ENCODE assay signal across 19 cellular contexts in genomic region chr1:220453371-220453770, GRCh38.
A peak's percentile ranks its signal among the peaks of the same experiment; 100 is the strongest.
DNase-seq lines count a peak whose midpoint lies in the region; ATAC-seq, FAIRE-seq and TF ChIP-seq lines count a peak whose summit lies in the region.
"Had no signal": no experiment of that assay in that cellular context is flagged by ENCODE, and none has a peak within 500 bp of the region (broad histone marks: within the 10 kb centered on the region; RNA-seq: fewer than 3 reads in every experiment).

No MANE protein-coding gene starts in this region.

- WGBS in pancreas, 2 donors = 54 to 63% methylated on average over 2 of the region's 2 CpGs

- no peaks in the 10 kb centered on the region for H4K20me1 ChIP-seq in MM.1S (ENCODE audit: insufficient read depth, low read length)
- H4K20me1 ChIP-seq: BLaER1 treated with 17β-estradiol and CSF1 and Interleukin-3, amounts not matched to agents 10 nM and 100 nM had no signal

- no peak for FAIRE-seq in pancreas (lab: Jason Lieb, UNC)
- FAIRE-seq: A549, G401.6, GM12891, GM19239 had no signal

- no peaks in the 10 kb centered on the region for H3K9me3 ChIP-seq in MM.1S (replicated peaks; ENCODE audit: insufficient read depth, low read length)
- H3K9me3 ChIP-seq in pancreas = no peaks in the 10 kb centered on the region
- H3K9me3 ChIP-seq: A549 had no signal

- H3K4me3 ChIP-seq in MM.1S (ENCODE audit: low read length) (no peak overlapping the region), pancreas (no peak overlapping the region)
- H3K4me3 ChIP-seq: A549; BLaER1 treated with 17β-estradiol and CSF1 and Interleukin-3, amounts not matched to agents 10 nM and 100 nM had no signal

- peaks cover 20% of the 10 kb centered on the region for H3K27me3 Mint-ChIP-seq in activated T-cell treated with anti-CD3 and anti-CD28 coated beads, Interleukin-2, amount 50 U/mL, for 4 hours (ENCODE audit: low read depth)

- H3K4me1 Mint-ChIP-seq in activated T-cell treated with anti-CD3 and anti-CD28 coated beads, Interleukin-2, amount 50 U/mL, for 4 hours (ENCODE audit: low read depth) = no peaks in the 10 kb centered on the region
- H3K4me1 Mint-ChIP-seq: B cell had no signal

- intact Hi-C loops in pancreas (cut with DNase I) = no loop called here

- no peaks in the 10 kb centered on the region for H3K9me3 Mint-ChIP-seq in activated T-cell treated with anti-CD3 and anti-CD28 coated beads, Interleukin-2, amount 50 U/mL, for 4 hours
- H3K9me3 Mint-ChIP-seq: CD4-positive, alpha-beta T cell; CD8-positive, alpha-beta T cell had no signal

- DNase-seq in COLO829 (ENCODE audit: low spot score) (peak; percentile 37), MM.1S (peak; percentile 2), astrocyte of the hippocampus (ENCODE audit: low read depth, low spot score) (peak; percentile 9), pancreas (no peak)
- DNase-seq in activated T-cell treated with anti-CD3 and anti-CD28 coated beads, Interleukin-2, amount 50 U/mL, for 4 hours = no peak
- DNase-seq: AML-193; CD4-positive, alpha-beta T cell; CD8-positive, alpha-beta T cell; COR-L47; DMS79 treated with DMSO at 0.1 percent for 48 hours; GF-D8 had no signal

- no peak overlapping the region for H3K27ac ChIP-seq in MM.1S (ENCODE audit: low read length)
- H3K27ac ChIP-seq in pancreas = no peak overlapping the region
- H3K27ac ChIP-seq: 22Rv1; A549; BLaER1 treated with 17β-estradiol and CSF1 and Interleukin-3, amounts not matched to agents 10 nM and 100 nM; C4-2B had no signal

- no peaks in the 10 kb centered on the region for H3K9me2 ChIP-seq in MM.1S (replicated peaks; ENCODE audit: insufficient read depth, low read length)

- no peaks in the 10 kb centered on the region for H3K27me3 ChIP-seq in MM.1S (replicated peaks; ENCODE audit: insufficient read depth, low read length)
- H3K27me3 ChIP-seq in pancreas = no peaks in the 10 kb centered on the region
- H3K27me3 ChIP-seq: BLaER1 treated with 17β-estradiol and CSF1 and Interleukin-3, amounts not matched to agents 10 nM and 100 nM had no signal

- no peaks in the 10 kb centered on the region for H3F3A ChIP-seq in MM.1S (ENCODE audit: insufficient read depth, low read length)

- TF ChIP-seq CTCF in MM.1S (IDR thresholded peaks at IDR 0.05; ENCODE audit: low read length) (no peak), pancreas (IDR thresholded peaks at IDR 0.05) (no peak)

- no peaks in the 10 kb centered on the region for H3K36me3 Mint-ChIP-seq in activated T-cell treated with anti-CD3 and anti-CD28 coated beads, Interleukin-2, amount 50 U/mL, for 4 hours (ENCODE audit: insufficient read depth)
- H3K36me3 Mint-ChIP-seq: CD8-positive, alpha-beta T cell had no signal

- no peak overlapping the region for H3K9ac ChIP-seq in MM.1S (ENCODE audit: low read length)
- H3K9ac ChIP-seq: BLaER1 treated with 17β-estradiol and CSF1 and Interleukin-3, amounts not matched to agents 10 nM and 100 nM had no signal

- H3K4me1 ChIP-seq in MM.1S (ENCODE audit: low read length) (no peaks in the 10 kb centered on the region), pancreas (no peaks in the 10 kb centered on the region)
- H3K4me1 ChIP-seq: A549 had no signal

- H3K4me3 Mint-ChIP-seq in activated T-cell treated with anti-CD3 and anti-CD28 coated beads, Interleukin-2, amount 50 U/mL, for 4 hours = no peak overlapping the region
- H3K4me3 Mint-ChIP-seq: B cell; CD4-positive, alpha-beta T cell; CD8-positive, alpha-beta T cell had no signal

- H3K36me3 ChIP-seq in MM.1S (replicated peaks; ENCODE audit: insufficient read depth, low read length) = no peaks in the 10 kb centered on the region
- H3K36me3 ChIP-seq in pancreas = no peaks in the 10 kb centered on the region
- H3K36me3 ChIP-seq: BLaER1 treated with 17β-estradiol and CSF1 and Interleukin-3, amounts not matched to agents 10 nM and 100 nM had no signal

- H2AFZ ChIP-seq in MM.1S (ENCODE audit: low read length) = no peak overlapping the region

- ATAC-seq in pancreas = no peak
- ATAC-seq in activated T-cell treated with anti-CD3 and anti-CD28 coated beads, Interleukin-2, amount 50 U/mL, for 4 hours = no peak
- ATAC-seq: A549; CD8-positive, alpha-beta T cell had no signal

- H3K4me2 ChIP-seq in MM.1S (ENCODE audit: low read depth, low read length) = no peak overlapping the region
- H3K4me2 ChIP-seq: A549; BLaER1 treated with 17β-estradiol and CSF1 and Interleukin-3, amounts not matched to agents 10 nM and 100 nM had no signal

- H3K79me2 ChIP-seq in MM.1S (ENCODE audit: low read length) = no peaks in the 10 kb centered on the region

Comparison
In these comparisons a context has a peak if more than half of its experiments do, and no peak if none do; other contexts are left out.
1. DNase-seq: peak in COLO829 (single experiment), MM.1S (single experiment) and astrocyte of the hippocampus (single experiment); none in pancreas (0 of 6) and activated T-cell treated with anti-CD3 and anti-CD28 coated beads, Interleukin-2, amount 50 U/mL, for 4 hours (single experiment).